In genomic region chrX:124736553-124737240, GRCh38 we compare ENCODE assay signal across 11 cellular contexts.
DNase-seq lines count a peak whose midpoint lies in the region; ATAC-seq, FAIRE-seq and TF ChIP-seq lines count a peak whose summit lies in the region.
"Had no signal": no experiment of that assay in that cellular context is flagged by ENCODE, and none has a peak within 500 bp of the region (broad histone marks: within the 10 kb centered on the region; RNA-seq: fewer than 3 reads in every experiment).

No MANE protein-coding gene starts in this region.

- peak; percentile 36 to 74 (median 52) for DNase-seq in CD4-positive, alpha-beta T cell
- DNase-seq in SW480 (ENCODE audit: low spot score), result peak; percentile 0
- DNase-seq in activated effector memory CD4-positive, alpha-beta T cell treated with Interleukin-2 at 50 U/mL for 16 hours, result peak; percentile 41
- no peak for DNase-seq in natural killer cell
- no peak for DNase-seq in NK-92 (lab: John Stamatoyannopoulos, UW; ENCODE audit: unreplicated experiment)
- DNase-seq in GM12892 (ENCODE audit: insufficient read length), result no peak
- no peak for DNase-seq in GDM1 (lab: John Stamatoyannopoulos, UW)
- DNase-seq: hippocampal formation, Karpas-422 had no signal

- TF ChIP-seq CTCF in CD4-positive, alpha-beta T cell (IDR thresholded peaks at IDR 0.05), result no peak
- TF ChIP-seq CTCF in natural killer cell (IDR thresholded peaks at IDR 0.05), result no peak

- POLR2A ChIA-PET in CD4-positive, alpha-beta T cell (lab: Charles Lee), result interaction anchor here (0.6 to 3.0 kb wide), 6 partner anchors 10 to 519 kb away, joined by 3 to 29 read pairs (median 4); no protein-coding TSS in a partner anchor

- FAIRE-seq in GM12892 (lab: Jason Lieb, UNC), result no peak

- peak overlapping the region; percentile 96 for H3K27ac Mint-ChIP-seq in CD4-positive, alpha-beta T cell
- H3K27ac Mint-ChIP-seq in natural killer cell, result no peak overlapping the region

- no peaks in the 10 kb centered on the region for H3K9me3 Mint-ChIP-seq in CD4-positive, alpha-beta T cell
- no peaks in the 10 kb centered on the region for H3K9me3 Mint-ChIP-seq in natural killer cell

- H3K27me3 ChIP-seq in CD4-positive, alpha-beta T cell (ENCODE audit: control insufficient read depth, insufficient read depth, low read length), result no peaks in the 10 kb centered on the region

- no peaks in the 10 kb centered on the region for H3K36me3 Mint-ChIP-seq in CD4-positive, alpha-beta T cell (ENCODE audit: low read depth)
- no peaks in the 10 kb centered on the region for H3K36me3 Mint-ChIP-seq in natural killer cell

- TF ChIP-seq POLR2A in GM12892 (IDR thresholded peaks at IDR 0.05; ENCODE audit: low read depth, low read length), result no peak

- H3K9me3 ChIP-seq in CD4-positive, alpha-beta T cell (ENCODE audit: control insufficient read depth, low read length), result no peaks in the 10 kb centered on the region

- intact Hi-C loops in CD4-positive, alpha-beta T cell (cut with DNase I, micrococcal nuclease), result loop anchor here in 1 of 2 experiments (5.0 to 10.0 kb wide), 3 partner anchors 64 to 522 kb away; partner anchors contain the start of gene SH2D1A
- intact Hi-C loops in natural killer cell (cut with micrococcal nuclease), result no loop called here

- peak overlapping the region; percentile 78 for H3K4me3 Mint-ChIP-seq in CD4-positive, alpha-beta T cell
- H3K4me3 Mint-ChIP-seq in natural killer cell, result peak overlapping the region; percentile 2

- peaks cover 58% of the 10 kb centered on the region for H3K4me1 Mint-ChIP-seq in CD4-positive, alpha-beta T cell (ENCODE audit: low read depth)
- H3K4me1 Mint-ChIP-seq in natural killer cell, result peaks cover 0 to 9% of the 10 kb centered on the region in 2 donors

- peak overlapping the region; percentile 7 for H3K27ac ChIP-seq in CD4-positive, alpha-beta T cell (ENCODE audit: low read depth, low read length)
- H3K27ac ChIP-seq: SK-N-MC had no signal

- CTCF ChIA-PET in CD4-positive, alpha-beta T cell (lab: Charles Lee), result no interaction called here

- peak; percentile 83 for ATAC-seq in CD4-positive, alpha-beta T cell (ENCODE audit: poor library complexity)
- ATAC-seq in natural killer cell (peak in 2 of 3 donors; percentile 18 to 48), HG02981 (IDR thresholded peaks at IDR 0.05; ENCODE audit: unreplicated experiment) (no peak)

- H3K27me3 Mint-ChIP-seq in CD4-positive, alpha-beta T cell, result no peaks in the 10 kb centered on the region
- peaks cover 0 to 20% of the 10 kb centered on the region in 2 donors for H3K27me3 Mint-ChIP-seq in natural killer cell (ENCODE audit: low read depth in 2 of 2)

Comparison
In these comparisons a context has a peak if more than half of its experiments do, and no peak if none do; other contexts are left out.
1. DNase-seq: peak in CD4-positive, alpha-beta T cell (10 of 10), SW480 (single experiment) and activated effector memory CD4-positive, alpha-beta T cell treated with Interleukin-2 at 50 U/mL for 16 hours (single experiment); none in natural killer cell (single experiment), NK-92 (single experiment), GM12892 (single experiment) and GDM1 (single experiment).